Comparison of ENCODE assay signal across 2 cellular contexts in the genomic region with DNA sequence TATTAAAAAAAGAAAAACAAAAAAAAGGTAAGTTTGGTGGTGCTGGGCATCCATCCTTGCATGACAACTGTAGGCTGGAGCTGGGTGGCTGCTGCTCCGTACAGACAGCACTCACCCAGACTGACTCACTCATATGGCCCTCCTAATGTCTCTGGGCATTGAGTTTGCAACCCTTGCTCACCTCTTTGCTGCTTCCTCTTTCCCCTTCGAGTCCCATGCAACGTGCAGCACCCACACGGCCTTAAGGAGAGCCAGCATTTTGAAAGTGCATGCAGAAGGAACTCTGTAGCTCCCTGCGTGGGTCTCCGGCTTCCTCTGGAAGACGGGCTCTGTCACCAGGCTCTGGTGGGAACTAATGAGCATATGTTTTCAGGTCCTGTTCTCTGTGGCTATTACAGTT.
TF ChIP-seq lines count a peak whose summit lies in the region.

No MANE protein-coding gene starts in this region.

TF ChIP-seq in SK-N-SH treated with all-trans-retinoic acid at 6 μM for 48 hours, 23 proteins besides CTCF, POLR2A, EP300 and RAD21 (continued from another document):
- TF ChIP-seq ZFP3 (CRISPR knock-in tag; IDR thresholded peaks at IDR 0.05) (no peak), BACH2 (CRISPR knock-in tag; IDR thresholded peaks at IDR 0.05; ENCODE audit: borderline replicate concordance) (no peak), OSR1 (CRISPR knock-in tag; IDR thresholded peaks at IDR 0.05) (no peak), SNAI2 (CRISPR knock-in tag; IDR thresholded peaks at IDR 0.05) (no peak), ZNF8 (CRISPR knock-in tag; IDR thresholded peaks at IDR 0.05) (no peak), ZC3H10 (CRISPR knock-in tag; IDR thresholded peaks at IDR 0.05) (no peak)

TF ChIP-seq in SK-N-SH, 30 proteins besides CTCF, POLR2A, EP300 and RAD21 (continued from another document):
- TF ChIP-seq REST (IDR thresholded peaks at IDR 0.05; ENCODE audit: low read depth, low read length) (no peak), MAX (IDR thresholded peaks at IDR 0.05; ENCODE audit: low read depth) (no peak)
